22 cellular contexts compared by ENCODE assay signal in genomic region chr1:156407344-156407743, GRCh38. TPM values are rescaled to one million over a fixed set of nuclear protein-coding genes. Genes with fewer than 3 reads are reported as not detected.
DNase-seq lines count a peak whose midpoint lies in the region; FAIRE-seq and TF ChIP-seq lines count a peak whose summit lies in the region.
"Had no signal": no experiment of that assay in that cellular context is flagged by ENCODE, and none has a peak within 500 bp of the region (broad histone marks: within the 10 kb centered on the region; RNA-seq: fewer than 3 reads in every experiment).

No MANE protein-coding gene starts in this region.

- H3K27ac Mint-ChIP-seq in CD4-positive, alpha-beta memory T cell = no peak overlapping the region
- H3K27ac Mint-ChIP-seq: activated CD4-positive, alpha-beta T cell treated with anti-CD3 and anti-CD28 coated beads, Interleukin-2, amount 10 ng/mL, durations not matched to agents 24 days and 14 days; activated naive CD4-positive, alpha-beta T cell treated with anti-CD3 and anti-CD28 coated beads, Interleukin-2, amount 50 U/mL, for 24 hours had no signal

- H3K27me3 Mint-ChIP-seq in CD4-positive, alpha-beta memory T cell = peaks cover 20 to 31% of the 10 kb centered on the region in 2 donors

- H3K27ac ChIP-seq in layer of hippocampus (ENCODE audit: low read depth, low read length) (peak overlapping the region; percentile 75), esophagus muscularis mucosa (replicated peaks in 1 of 4) (no peak overlapping the region)
- no peak overlapping the region for H3K27ac ChIP-seq in CD4-positive, alpha-beta memory T cell (ENCODE audit: low read depth, low read length)
- H3K27ac ChIP-seq: breast epithelium, KMS-11, left ventricle myocardium inferior, right atrium auricular region, SK-N-MC had no signal

- WGBS in esophagus muscularis mucosa = 91% methylated on average over 3 of the region's 6 CpGs

- CTCF ChIA-PET in CD4-positive, alpha-beta memory T cell (lab: Charles Lee; ENCODE audit: partially characterized antibody) = interaction anchor here (4.1 kb wide), 1 partner anchor 22 kb away, joined by 17 read pairs; no protein-coding TSS in a partner anchor

- intact Hi-C loops in esophagus muscularis mucosa (cut with DNase I) = no loop called here
- intact Hi-C loops in CD4-positive, alpha-beta memory T cell (cut with micrococcal nuclease) = no loop called here

- H3K36me3 ChIP-seq in esophagus muscularis mucosa = no peaks in the 10 kb centered on the region
- no peaks in the 10 kb centered on the region for H3K36me3 ChIP-seq in CD4-positive, alpha-beta memory T cell (ENCODE audit: insufficient read depth, low read length)
- H3K36me3 ChIP-seq: breast epithelium, left ventricle myocardium inferior, right atrium auricular region had no signal

- H3K9me3 Mint-ChIP-seq in CD4-positive, alpha-beta memory T cell = no peaks in the 10 kb centered on the region
- H3K9me3 Mint-ChIP-seq: activated CD4-positive, alpha-beta T cell treated with anti-CD3 and anti-CD28 coated beads, Interleukin-2, amount 10 ng/mL, durations not matched to agents 24 days and 14 days; activated naive CD4-positive, alpha-beta T cell treated with anti-CD3 and anti-CD28 coated beads, Interleukin-2, amount 50 U/mL, for 24 hours; naive B cell had no signal

- no peak overlapping the region for H3K4me3 Mint-ChIP-seq in CD4-positive, alpha-beta memory T cell
- H3K4me3 Mint-ChIP-seq: activated CD4-positive, alpha-beta T cell treated with anti-CD3 and anti-CD28 coated beads, Interleukin-2, amount 10 ng/mL, durations not matched to agents 24 days and 14 days; activated naive CD4-positive, alpha-beta T cell treated with anti-CD3 and anti-CD28 coated beads, Interleukin-2, amount 50 U/mL, for 24 hours; naive B cell had no signal

- FAIRE-seq in GM19239 (lab: Jason Lieb, UNC) = no peak

- no peak for TF ChIP-seq POLR2A in esophagus muscularis mucosa (IDR thresholded peaks at IDR 0.05; ENCODE audit: low read depth)

- H3K4me3 ChIP-seq in esophagus muscularis mucosa = no peak overlapping the region
- H3K4me3 ChIP-seq in CD4-positive, alpha-beta memory T cell (ENCODE audit: low read length in 2 of 2) = no peak overlapping the region
- H3K4me3 ChIP-seq: breast epithelium, left ventricle myocardium inferior, right atrium auricular region, SK-N-MC had no signal

- TF ChIP-seq CTCF in esophagus muscularis mucosa (IDR thresholded peaks at IDR 0.05) = no peak

- no peaks in the 10 kb centered on the region for H3K4me1 Mint-ChIP-seq in CD4-positive, alpha-beta memory T cell
- H3K4me1 Mint-ChIP-seq: activated CD4-positive, alpha-beta T cell treated with anti-CD3 and anti-CD28 coated beads, Interleukin-2, amount 10 ng/mL, durations not matched to agents 24 days and 14 days; activated naive CD4-positive, alpha-beta T cell treated with anti-CD3 and anti-CD28 coated beads, Interleukin-2, amount 50 U/mL, for 24 hours had no signal

- POLR2A ChIA-PET in CD4-positive, alpha-beta memory T cell (lab: Charles Lee; ENCODE audit: partially characterized antibody) = no interaction called here

- TF ChIP-seq EP300 in esophagus muscularis mucosa (IDR thresholded peaks at IDR 0.05) = no peak

- H3K36me3 Mint-ChIP-seq in CD4-positive, alpha-beta memory T cell = peaks cover 0 to 6% of the 10 kb centered on the region in 2 donors
- H3K36me3 Mint-ChIP-seq: activated naive CD4-positive, alpha-beta T cell treated with anti-CD3 and anti-CD28 coated beads, Interleukin-2, amount 50 U/mL, for 24 hours had no signal

- H3K9me3 ChIP-seq in esophagus muscularis mucosa = no peaks in the 10 kb centered on the region
- no peaks in the 10 kb centered on the region for H3K9me3 ChIP-seq in CD4-positive, alpha-beta memory T cell (ENCODE audit: control insufficient read depth in 1 of 2, low read length in 2 of 2)
- H3K9me3 ChIP-seq: breast epithelium, left ventricle myocardium inferior, right atrium auricular region had no signal

- H3K4me1 ChIP-seq in esophagus muscularis mucosa = no peaks in the 10 kb centered on the region
- H3K4me1 ChIP-seq in CD4-positive, alpha-beta memory T cell (ENCODE audit: insufficient read depth, low read length) = no peaks in the 10 kb centered on the region
- H3K4me1 ChIP-seq: breast epithelium, left ventricle myocardium inferior, right atrium auricular region had no signal

- H3K27me3 ChIP-seq in layer of hippocampus (ENCODE audit: control insufficient read depth, insufficient read depth, low read length) (no peaks in the 10 kb centered on the region), esophagus muscularis mucosa (peaks cover 0 to 83% (median 0%) of the 10 kb centered on the region in 4 donors)
- no peaks in the 10 kb centered on the region for H3K27me3 ChIP-seq in CD4-positive, alpha-beta memory T cell (ENCODE audit: insufficient read depth, low read length)

- DNase-seq in C1 segment of cervical spinal cord (lab: John Stamatoyannopoulos, UW) = peak in 12 of 14 donors; percentile 26 to 97 (median 58)
- DNase-seq in LHCN-M2 (ENCODE audit: low read depth) = peak; percentile 12
- DNase-seq in amygdala (lab: John Stamatoyannopoulos, UW) = peak in 51 of 56 donors; percentile 22 to 89 (median 67)
- DNase-seq in esophagus muscularis mucosa (ENCODE audit: extremely low spot score) = no peak
- no peak for DNase-seq in GM19239 (ENCODE audit: insufficient read length, low spot score)
- no peak for DNase-seq in CD4-positive, alpha-beta memory T cell
- DNase-seq in CD1c-positive myeloid dendritic cell (ENCODE audit: extremely low spot score) = no peak
- DNase-seq: activated CD4-positive, alpha-beta T cell treated with anti-CD3 and anti-CD28 coated beads, Interleukin-2, amount 10 ng/mL, durations not matched to agents 24 days and 14 days; activated T-cell treated with anti-CD3 and anti-CD28 coated beads, Interleukin-2, amount 50 U/mL, for 1 hour; effector CD8-positive, alpha-beta T cell; left ventricle myocardium inferior; naive B cell; NCI-H1417 treated with DMSO at 0.1 percent for 48 hours; stimulated activated CD4-positive, alpha-beta T cell treated with anti-CD3 and anti-CD28 coated beads, Interleukin-2, amount 100 ng/mL, for 24 hours had no signal

RNA-seq across cellular contexts. Expression of gene RHBG, which starts 38.3 kb away (rescaled TPM):
- not detected in 2 replicates for total RNA-seq in LHCN-M2 (2014; rRNA removed)
- polyA plus RNA-seq in LHCN-M2 (2012) = not detected
- total RNA-seq in esophagus muscularis mucosa = not detected
- total RNA-seq in CD4-positive, alpha-beta memory T cell = not detected
- polyA plus RNA-seq in CD4-positive, alpha-beta memory T cell = not detected
- total RNA-seq: activated CD4-positive, alpha-beta T cell treated with anti-CD3 and anti-CD28 coated beads, Interleukin-2, amount 10 ng/mL, durations not matched to agents 24 days and 14 days; breast epithelium; left ventricle myocardium inferior; OCI-LY7; right atrium auricular region; subcutaneous adipose tissue had no signal

Comparison
In these comparisons a context has a peak if more than half of its experiments do, and no peak if none do; other contexts are left out.
1. DNase-seq: peak in C1 segment of cervical spinal cord (12 of 14), LHCN-M2 (single experiment) and amygdala (51 of 56); none in esophagus muscularis mucosa (single experiment), GM19239 (single experiment), CD4-positive, alpha-beta memory T cell (0 of 5) and CD1c-positive myeloid dendritic cell (single experiment).